In genomic region chr17:11627301-11627700, GRCh38 we compare ENCODE assay signal across 35 cellular contexts. TPM values are rescaled to one million over a fixed set of nuclear protein-coding genes. Genes with fewer than 3 reads are reported as not detected.
"Had no signal": no experiment of that assay in that cellular context is flagged by ENCODE, and none has a peak within 500 bp of the region (broad histone marks: within the 10 kb centered on the region; RNA-seq: fewer than 3 reads in every experiment).

No MANE protein-coding gene starts in this region.

- H3K9me3 ChIP-seq: adrenal gland, ascending aorta, body of pancreas, breast epithelium had no signal

- H3K4me3 ChIP-seq: adrenal gland, ascending aorta, body of pancreas, breast epithelium, cardiac muscle cell had no signal

- H3K36me3 ChIP-seq: adrenal gland, ascending aorta, brain microvascular endothelial cell, breast epithelium, cardiac muscle cell had no signal

- H3K4me1 ChIP-seq: adrenal gland, ascending aorta, body of pancreas, breast epithelium had no signal

- DNase-seq: activated effector memory CD4-positive, alpha-beta T cell treated with anti-CD3 and anti-CD28 coated beads, Interleukin-2, amount 50 U/mL, for 16 hours; activated effector memory CD4-positive, alpha-beta T cell treated with Interleukin-2 at 50 U/mL for 16 hours; activated gamma-delta T cell; activated gamma-delta T cell treated with Interleukin-2 at 50 U/mL for 16 hours; activated naive CD4-positive, alpha-beta T cell; activated naive CD4-positive, alpha-beta T cell treated with anti-CD3 and anti-CD28 coated beads for 36 hours; activated naive CD4-positive, alpha-beta T cell treated with anti-CD3 and anti-CD28 coated beads, Interleukin-2, amount 10 ng/mL, durations not matched to agents 7 days and 5 days; activated naive CD4-positive, alpha-beta T cell treated with anti-CD3 and anti-CD28 coated beads, Interleukin-2, amount 50 U/mL, for 16 hours; activated naive CD4-positive, alpha-beta T cell treated with Interleukin-2 at 50 U/mL for 16 hours; activated naive CD8-positive, alpha-beta T cell treated with anti-CD3 and anti-CD28 coated beads for 36 hours; activated naive CD8-positive, alpha-beta T cell treated with anti-CD3 and anti-CD28 coated beads, Interleukin-2, amount 10 ng/mL, durations not matched to agents 7 days and 5 days; activated naive CD8-positive, alpha-beta T cell treated with anti-CD3 and anti-CD28 coated beads, Interleukin-2, amount 50 U/mL, for 24 hours; activated T-cell treated with anti-CD3 and anti-CD28 coated beads, Interleukin-2, amount 50 U/mL, for 1 hour; activated T-cell treated with anti-CD3 and anti-CD28 coated beads, Interleukin-2, amount 50 U/mL, for 24 hours; activated T-cell treated with anti-CD3 and anti-CD28 coated beads, Interleukin-2, amount 50 U/mL, for 4 hours; activated T-cell treated with anti-CD3 and anti-CD28 coated beads, Interleukin-2, amount 50 U/mL, for 48 hours; activated T-cell treated with anti-CD3 and anti-CD28 coated beads, Interleukin-2, amount 50 U/mL, for 72 hours; adrenal gland; amniotic stem cell; anterior cingulate cortex; aorta; body of pancreas; brain microvascular endothelial cell; caudate nucleus; central memory CD4-positive, alpha-beta T cell; cerebellar nuclear complex had no signal

- ATAC-seq: activated naive CD4-positive, alpha-beta T cell treated with anti-CD3 and anti-CD28 coated beads, Interleukin-2, amount 50 U/mL, for 72 hours; activated naive CD8-positive, alpha-beta T cell treated with anti-CD3 and anti-CD28 coated beads, Interleukin-2, amount 50 U/mL, for 24 hours; activated T-cell treated with anti-CD3 and anti-CD28 coated beads, Interleukin-2, amount 50 U/mL, for 4 hours; activated T-cell treated with anti-CD3 and anti-CD28 coated beads, Interleukin-2, amount 50 U/mL, for 72 hours; activated T-helper 17 cell treated with anti-CD3 and anti-CD28 coated beads, Interleukin-2, amount 50 U/mL, for 72 hours; body of pancreas had no signal

RNA-seq across cellular contexts. Expression of gene DNAH9, which starts 29.0 kb away (rescaled TPM):
- total RNA-seq: activated naive CD4-positive, alpha-beta T cell treated with anti-CD3 and anti-CD28 coated beads for 36 hours; activated naive CD4-positive, alpha-beta T cell treated with anti-CD3 and anti-CD28 coated beads, Interleukin-2, amount 50 U/mL, for 72 hours; activated naive CD8-positive, alpha-beta T cell treated with anti-CD3 and anti-CD28 coated beads for 36 hours; activated naive CD8-positive, alpha-beta T cell treated with anti-CD3 and anti-CD28 coated beads, Interleukin-2, amount 10 ng/mL, durations not matched to agents 7 days and 5 days; activated T-cell treated with anti-CD3 and anti-CD28 coated beads, Interleukin-2, amount 50 U/mL, for 4 hours; activated T-cell treated with anti-CD3 and anti-CD28 coated beads, Interleukin-2, amount 50 U/mL, for 72 hours; activated T-helper 1 cell treated with anti-CD3 and anti-CD28 coated beads, Interleukin-12 subunit alpha, Interleukin-12 subunit beta, Interleukin-2, Interleukin-4 antibody, amounts not matched to agents 30 ng/mL and 10 ng/mL and 1 ng/mL, durations not matched to agents 14 hours and 24 hours and 36 hours; activated T-helper 17 cell treated with anti-CD3 and anti-CD28 coated beads, Interleukin-2, amount 50 U/mL, for 72 hours; activated T-helper 2 cell treated with anti-CD3 and anti-CD28 coated beads, Interferon-gamma antibody, Interleukin-2, Interleukin-4, amounts not matched to agents 10 μg/mL and 5 μg/mL and 100 μg/mL, durations not matched to agents 14 hours and 24 hours and 36 hours; ascending aorta; astrocyte; cardiac septum had no signal
